1 cellular context compared by ENCODE assay signal in the genomic region with DNA sequence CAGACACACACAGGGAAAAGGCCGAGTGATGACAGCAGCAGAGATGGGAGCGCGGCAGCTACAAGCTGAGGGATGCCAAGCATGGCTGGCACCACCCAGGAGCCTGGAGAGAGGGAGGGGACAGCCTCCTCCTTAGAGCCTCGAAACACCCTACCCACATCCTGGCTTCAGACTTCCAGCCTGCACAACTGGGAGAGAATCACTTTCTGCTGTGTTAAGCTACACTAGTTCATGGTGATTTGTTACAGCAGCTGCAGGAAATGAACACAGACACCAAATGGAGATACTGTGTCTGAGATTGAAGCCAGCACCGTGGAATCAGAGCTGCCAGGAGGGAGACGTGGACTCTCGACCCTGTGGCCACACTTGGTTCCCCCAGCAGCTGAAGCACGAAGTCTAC.
TF ChIP-seq lines count a peak whose summit lies in the region.

No MANE protein-coding gene starts in this region.

TF ChIP-seq in IMR-90, 13 proteins besides CTCF, POLR2A, EP300 and RAD21 (continued from another document):
- TF ChIP-seq MAZ (IDR thresholded peaks at IDR 0.05; ENCODE audit: borderline replicate concordance, low read depth, low read length) (no peak), USF2 (IDR thresholded peaks at IDR 0.05; ENCODE audit: low read depth, low read length) (no peak), MXI1 (IDR thresholded peaks at IDR 0.05; ENCODE audit: borderline replicate concordance, low read depth, low read length) (no peak), ELK1 (IDR thresholded peaks at IDR 0.05; ENCODE audit: borderline replicate concordance, low read depth, low read length) (no peak), RCOR1 (IDR thresholded peaks at IDR 0.05; ENCODE audit: insufficient replicate concordance, low read length) (no peak), FOS (IDR thresholded peaks at IDR 0.05; ENCODE audit: low read depth, low read length) (no peak), RFX5 (IDR thresholded peaks at IDR 0.05; ENCODE audit: low read depth, low read length) (no peak), BHLHE40 (IDR thresholded peaks at IDR 0.05; ENCODE audit: low read depth, low read length) (no peak), SMC3 (IDR thresholded peaks at IDR 0.05; ENCODE audit: low read depth, low read length) (no peak)
TF ChIP-seq in IMR-90: peak in this region for 0.
